In genomic region chr22:19517919-19518567, GRCh38 we compare ENCODE assay signal across 1 cellular context.
TF ChIP-seq lines count a peak whose summit lies in the region.

No MANE protein-coding gene starts in this region.

TF ChIP-seq in K562, 482 proteins besides CTCF, POLR2A, EP300 and RAD21 (continued from another document and continues in another):
- no peak for TF ChIP-seq ZNF436 (CRISPR knock-in tag; IDR thresholded peaks at IDR 0.05)
- peak; percentile 55; the same call in 1 of the 2 replicates for TF ChIP-seq USF1 (CRISPR knock-in tag; IDR thresholded peaks at IDR 0.05)
- no peak for TF ChIP-seq CREB1 (IDR thresholded peaks at IDR 0.05)
- TF ChIP-seq CREB1 (CRISPR knock-in tag; IDR thresholded peaks at IDR 0.05), result 0 out of 2 replicates have a peak, but pooled peaks have one; percentile 18
- TF ChIP-seq CHD2 (IDR thresholded peaks at IDR 0.05; ENCODE audit: low read depth, low read length), result 0 out of 2 replicates have a peak, but pooled peaks have one; percentile 31
- no peak for TF ChIP-seq ZNF133 (CRISPR knock-in tag; IDR thresholded peaks at IDR 0.05)
- no peak for TF ChIP-seq WHSC1 (IDR thresholded peaks at IDR 0.05; ENCODE audit: low read length)
- TF ChIP-seq HMGXB4 (CRISPR knock-in tag; IDR thresholded peaks at IDR 0.05), result 0 out of 2 replicates have a peak, but pooled peaks have one; percentile 54
- 0 out of 2 replicates have a peak, but pooled peaks have one; percentile 38 for TF ChIP-seq MYNN (IDR thresholded peaks at IDR 0.05)
- no peak for TF ChIP-seq MYNN (CRISPR knock-in tag; IDR thresholded peaks at IDR 0.05)
- peak in 1 of 2 experiments; percentile 62; a peak in 1 of 4 replicates for TF ChIP-seq ZNF639 (CRISPR knock-in tag; conservative IDR thresholded peaks at IDR 0.05 in 1 of 2, IDR thresholded peaks at IDR 0.05 in 1 of 2)
- 0 out of 2 replicates have a peak, but pooled peaks have one; percentile 34 for TF ChIP-seq POLR2AphosphoS5 (IDR thresholded peaks at IDR 0.05; ENCODE audit: control insufficient read depth, insufficient read depth, low read depth, low read length)
- TF ChIP-seq KAT8 (IDR thresholded peaks at IDR 0.05; ENCODE audit: low read depth), result no peak
- no peak for TF ChIP-seq PYGO2 (tag; IDR thresholded peaks at IDR 0.05)
- TF ChIP-seq KDM5B (IDR thresholded peaks at IDR 0.05; ENCODE audit: insufficient replicate concordance, low read depth, low read length), result peak; percentile 28
- TF ChIP-seq ZFP91 (CRISPR knock-in tag; IDR thresholded peaks at IDR 0.05), result peak; percentile 25; the same call in 1 of the 2 replicates
- TF ChIP-seq ZNF551 (CRISPR knock-in tag; IDR thresholded peaks at IDR 0.05), result no peak
- TF ChIP-seq TFAP4 (CRISPR knock-in tag; IDR thresholded peaks at IDR 0.05; ENCODE audit: borderline replicate concordance), result peak; percentile 57
- peak; percentile 15; the same call in 1 of the 2 replicates for TF ChIP-seq FOXJ3 (CRISPR knock-in tag; IDR thresholded peaks at IDR 0.05)
- peak; percentile 16 for TF ChIP-seq POLR2B (IDR thresholded peaks at IDR 0.05; ENCODE audit: low read depth, partially characterized antibody)
- TF ChIP-seq JUNB (CRISPR knock-in tag; conservative IDR thresholded peaks at IDR 0.05), result no peak
- TF ChIP-seq ZBTB40 (IDR thresholded peaks at IDR 0.05), result no peak
- TF ChIP-seq ZBTB40 (CRISPR knock-in tag; IDR thresholded peaks at IDR 0.05), result peak; percentile 44; the same call in 1 of the 2 replicates
- TF ChIP-seq MAX (CRISPR knock-in tag; IDR thresholded peaks at IDR 0.05), result peak; percentile 39; the same call in 1 of the 2 replicates
- 0 out of 2 replicates have a peak, but pooled peaks have one; percentile 18 for TF ChIP-seq MED1 (CRISPR knock-in tag; IDR thresholded peaks at IDR 0.05; ENCODE audit: borderline replicate concordance)
- TF ChIP-seq SOX6 (IDR thresholded peaks at IDR 0.05), result no peak
- no peak for TF ChIP-seq CBX5 (IDR thresholded peaks at IDR 0.05; ENCODE audit: borderline replicate concordance, low read depth)
- no peak for TF ChIP-seq SRF (CRISPR knock-in tag; IDR thresholded peaks at IDR 0.05)
- TF ChIP-seq IRF2 (CRISPR knock-in tag; IDR thresholded peaks at IDR 0.05), result peak; percentile 44; the same call in 1 of the 2 replicates
- 0 out of 2 replicates have a peak, but pooled peaks have one; percentile 12 for TF ChIP-seq REST (CRISPR knock-in tag; IDR thresholded peaks at IDR 0.05; ENCODE audit: low read depth)
- TF ChIP-seq ZNF583 (CRISPR knock-in tag; IDR thresholded peaks at IDR 0.05), result no peak
- 0 out of 2 replicates have a peak, but pooled peaks have one; percentile 8 for TF ChIP-seq HDAC6 (IDR thresholded peaks at IDR 0.05; ENCODE audit: low read depth, low read length)
- TF ChIP-seq POLR2G (IDR thresholded peaks at IDR 0.05; ENCODE audit: low read depth, low read length), result peak; percentile 75
- peak; percentile 25; the same call in 1 of the 2 replicates for TF ChIP-seq PHF8 (IDR thresholded peaks at IDR 0.05; ENCODE audit: borderline replicate concordance, low read length)
- TF ChIP-seq RBM22 (IDR thresholded peaks at IDR 0.05; ENCODE audit: low read depth, low read length, poor library complexity, severe bottlenecking), result peak; percentile 84
- no peak for TF ChIP-seq ZNF76 (CRISPR knock-in tag; IDR thresholded peaks at IDR 0.05; ENCODE audit: borderline replicate concordance)
- no peak for TF ChIP-seq TRIM28 (IDR thresholded peaks at IDR 0.05)
- TF ChIP-seq ZZZ3 (IDR thresholded peaks at IDR 0.05), result no peak
- TF ChIP-seq RBFOX2 (IDR thresholded peaks at IDR 0.05; ENCODE audit: low read depth, low read length), result 0 out of 2 replicates have a peak, but pooled peaks have one; percentile 16
- no peak for TF ChIP-seq JUN (IDR thresholded peaks at IDR 0.05; ENCODE audit: borderline replicate concordance, low read depth, low read length)
- TF ChIP-seq JUN (CRISPR knock-in tag; IDR thresholded peaks at IDR 0.05; ENCODE audit: borderline replicate concordance), result 0 out of 2 replicates have a peak, but pooled peaks have one; percentile 42
- TF ChIP-seq KAT2B (IDR thresholded peaks at IDR 0.05; ENCODE audit: low read depth, low read length), result peak; percentile 11
- peak; percentile 61; the same call in 1 of the 2 replicates for TF ChIP-seq ZNF12 (CRISPR knock-in tag; IDR thresholded peaks at IDR 0.05)
- TF ChIP-seq NR3C1 (CRISPR knock-in tag; IDR thresholded peaks at IDR 0.05), result peak; percentile 22; the same call in 1 of the 2 replicates
- TF ChIP-seq ILF3 (IDR thresholded peaks at IDR 0.05; ENCODE audit: borderline replicate concordance), result no peak
- 0 out of 2 replicates have a peak, but pooled peaks have one; percentile 11 for TF ChIP-seq SMC3 (conservative IDR thresholded peaks at IDR 0.05; ENCODE audit: insufficient read depth, low read depth, low read length)
